ENCODE assay signal across 33 cellular contexts in the genomic region with DNA sequence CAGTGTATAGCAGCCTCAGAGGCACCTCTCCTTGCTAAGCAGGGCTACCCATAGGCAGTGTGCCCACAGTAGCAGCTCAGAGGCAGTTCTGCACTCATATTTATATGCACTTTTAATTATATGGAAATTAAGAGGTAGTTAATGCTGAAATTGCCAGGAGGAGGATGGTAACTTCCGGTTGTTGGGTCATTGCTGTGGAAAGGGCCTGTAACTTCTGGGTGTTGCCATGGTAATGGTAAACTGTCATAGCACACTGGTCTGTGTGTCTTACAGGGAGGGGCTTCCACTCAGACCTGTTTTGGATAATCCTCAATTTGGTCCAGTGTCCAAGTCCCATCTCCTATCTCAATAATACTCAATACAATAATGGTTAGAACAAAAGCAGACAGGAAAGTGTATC. TPM values are rescaled to one million over a fixed set of nuclear protein-coding genes. Genes with fewer than 3 reads are reported as not detected.
A peak's percentile ranks its signal among the peaks of the same experiment; 100 is the strongest.
DNase-seq lines count a peak whose midpoint lies in the region; ATAC-seq, FAIRE-seq and TF ChIP-seq lines count a peak whose summit lies in the region.
"Had no signal": no experiment of that assay in that cellular context is flagged by ENCODE, and none has a peak within 500 bp of the region (broad histone marks: within the 10 kb centered on the region; RNA-seq: fewer than 3 reads in every experiment).

No MANE protein-coding gene starts in this region.

- no peak for DNase-seq in DND-41
- peak; percentile 20 for DNase-seq in KBM-7
- DNase-seq in K562 (ENCODE audit: extremely low read depth in 1 of 4, low spot score in 3 of 4): no peak
- peak; percentile 25 for DNase-seq in mesenchymal stem cell
- no peak for DNase-seq in SW 1271 (lab: John Stamatoyannopoulos, UW)
- DNase-seq in NCI-H1105 (lab: John Stamatoyannopoulos, UW): no peak
- DNase-seq: activated CD4-positive, alpha-beta T cell treated with anti-CD3 and anti-CD28 coated beads, Interleukin-2, amount 50 U/mL, for 4 hours; activated naive CD4-positive, alpha-beta T cell treated with anti-CD3 and anti-CD28 coated beads for 36 hours; central memory CD4-positive, alpha-beta T cell; COR-L47; dermis blood vessel endothelial cell; DMS79 treated with DMSO at 0.1 percent for 48 hours; foreskin keratinocyte; head of caudate nucleus; kidney; lower lobe of right lung; MG63; NCI-H1436 treated with DMSO at 0.1 percent for 48 hours; NCI-H226; NCI-H526 treated with DMSO at 0.1 percent for 48 hours; nephron progenitor cell; ovary; stimulated activated naive B cell treated with anti-CD40 and anti-IgM and Interleukin-4, amounts not matched to agents 10 μg/mL and 1 μg/mL and 100 μg/mL, for 72 hours; substantia nigra; upper lobe of right lung had no signal

- no peak overlapping the region for H3K9ac ChIP-seq in DND-41 (ENCODE audit: low read depth, low read length)
- H3K9ac ChIP-seq in K562 (ENCODE audit: insufficient read depth in 1 of 2, low read depth in 2 of 2, low read length in 2 of 2): no peak overlapping the region
- H3K9ac ChIP-seq in mesenchymal stem cell (ENCODE audit: low read length): peak overlapping the region; percentile 83
- H3K9ac ChIP-seq: BLaER1 treated with 17β-estradiol and CSF1 and Interleukin-3, amounts not matched to agents 10 nM and 100 nM had no signal

- H3K4me3 ChIP-seq in DND-41 (ENCODE audit: low read depth in 1 of 2, low read length in 2 of 2) (no peak overlapping the region), K562 (no peak overlapping the region), mesenchymal stem cell (ENCODE audit: insufficient read depth in 1 of 2, low read depth in 1 of 2, low read length in 2 of 2) (no peak overlapping the region)
- H3K4me3 ChIP-seq: BLaER1 treated with 17β-estradiol and CSF1 and Interleukin-3, amounts not matched to agents 10 nM and 100 nM; GM23338; lower lobe of right lung; MG63; ovary; SK-N-MC; skin epidermis; upper lobe of right lung had no signal

- H3K23ac ChIP-seq in mesenchymal stem cell (ENCODE audit: low read length in 2 of 2): no peak overlapping the region

- peaks cover 99% of the 10 kb centered on the region for H3K79me2 ChIP-seq in DND-41 (ENCODE audit: insufficient read depth, low read length)
- peaks cover 82% of the 10 kb centered on the region for H3K79me2 ChIP-seq in K562 (ENCODE audit: control insufficient read depth, insufficient read depth, low read length)

- CTCF ChIA-PET in K562 (lab: Yijun Ruan, JAX; ENCODE audit: low intra/inter-chr PET ratio): interaction anchor here (2.5 kb wide), 1 partner anchor 341 kb away, joined by 12 read pairs; no protein-coding TSS in a partner anchor

- H2BK5ac ChIP-seq in mesenchymal stem cell (ENCODE audit: low read depth, low read length, poor library complexity, severe bottlenecking): no peak overlapping the region

- no TSS peak for BruUV-seq in K562 (replicated peaks; lab: Mats Ljungman, UMichigan)

- H4K20me1 ChIP-seq in DND-41 (ENCODE audit: insufficient read depth, low read length) (peaks cover 13% of the 10 kb centered on the region; the same call in 1 of the 2 replicates), K562 (replicated peaks; ENCODE audit: control insufficient read depth, insufficient read depth, low read length) (no peaks in the 10 kb centered on the region)
- H4K20me1 ChIP-seq: BLaER1 treated with 17β-estradiol and CSF1 and Interleukin-3, amounts not matched to agents 10 nM and 100 nM had no signal

- H3K36me3 ChIP-seq in DND-41 (ENCODE audit: insufficient read depth, low read length): peaks cover 8% of the 10 kb centered on the region
- H3K36me3 ChIP-seq in K562 (ENCODE audit: control insufficient read depth, insufficient read depth, low read length): no peaks in the 10 kb centered on the region; the same call in 2 of the 3 replicates
- peaks cover 0 to 9% of the 10 kb centered on the region in 2 experiments for H3K36me3 ChIP-seq in mesenchymal stem cell (ENCODE audit: control insufficient read depth in 1 of 2, insufficient read depth in 2 of 2, low read depth in 1 of 2, low read length in 2 of 2)
- H3K36me3 ChIP-seq: BLaER1 treated with 17β-estradiol and CSF1 and Interleukin-3, amounts not matched to agents 10 nM and 100 nM; lower lobe of right lung; MG63; ovary; upper lobe of right lung had no signal

- POLR2A ChIA-PET in K562 (lab: Yijun Ruan, JAX): no interaction called here

- H3K14ac ChIP-seq in mesenchymal stem cell (ENCODE audit: low read length in 2 of 2): no peak overlapping the region

- H3K4ac ChIP-seq in mesenchymal stem cell (ENCODE audit: low read depth in 1 of 2, low read length in 2 of 2): no peak overlapping the region

- peak overlapping the region; percentile 15; the same call in 1 of the 2 replicates for H3K4me2 ChIP-seq in DND-41 (ENCODE audit: insufficient read depth, low read length)
- no peak overlapping the region for H3K4me2 ChIP-seq in K562 (ENCODE audit: insufficient read depth, low read length)
- no peak overlapping the region for H3K4me2 ChIP-seq in mesenchymal stem cell (ENCODE audit: low read length, poor library complexity, severe bottlenecking)
- H3K4me2 ChIP-seq: BLaER1 treated with 17β-estradiol and CSF1 and Interleukin-3, amounts not matched to agents 10 nM and 100 nM; GM23338 had no signal

- peaks cover 12% of the 10 kb centered on the region for H3K79me1 ChIP-seq in mesenchymal stem cell (replicated peaks; ENCODE audit: low read length, poor library complexity, severe bottlenecking)

- FAIRE-seq in K562 (lab: Jason Lieb, UNC): no peak
- FAIRE-seq: kidney had no signal

- H2BK120ac ChIP-seq in mesenchymal stem cell (ENCODE audit: low read depth, low read length): no peak overlapping the region

- in situ Hi-C loops in KBM-7 (cut with MboI; ENCODE audit: low pct_unique_long_range_greater_than_20kb, low sequenced_read_pairs): loop anchor here (25.0 kb wide), 1 partner anchor 297 kb away; no protein-coding TSS in a partner anchor
- in situ Hi-C loops in K562 (cut with MboI): loop anchor here (25.0 kb wide), 1 partner anchor 772 kb away; no protein-coding TSS in a partner anchor

- no peaks in the 10 kb centered on the region for H3K9me1 ChIP-seq in K562 (ENCODE audit: control insufficient read depth, insufficient read depth, low read length)

- H4K8ac ChIP-seq in mesenchymal stem cell (ENCODE audit: low read length): no peak overlapping the region

- H3K4me1 ChIP-seq in DND-41 (ENCODE audit: insufficient read depth, low read length) (peaks cover 53% of the 10 kb centered on the region), K562 (replicated peaks in 1 of 2; ENCODE audit: control insufficient read depth in 2 of 2, insufficient read depth in 2 of 2, low read length in 2 of 2) (no peaks in the 10 kb centered on the region), mesenchymal stem cell (ENCODE audit: control insufficient read depth, insufficient read depth, low read depth, low read length) (peaks cover 6% of the 10 kb centered on the region)
- H3K4me1 ChIP-seq: foreskin keratinocyte, lower lobe of right lung had no signal

- TF ChIP-seq RAD21 in K562 (CRISPR knock-in tag; conservative IDR thresholded peaks at IDR 0.05 in 1 of 2, IDR thresholded peaks at IDR 0.05 in 1 of 2): no peak

- no peak overlapping the region for H2AK5ac ChIP-seq in mesenchymal stem cell (ENCODE audit: low read length, severe bottlenecking)

- H3K27ac ChIP-seq in DND-41 (ENCODE audit: low read length): peak overlapping the region; percentile 33; the same call in 1 of the 2 replicates
- no peak overlapping the region for H3K27ac ChIP-seq in K562 (ENCODE audit: extremely low read depth, low read depth, low read length)
- no peak overlapping the region for H3K27ac ChIP-seq in mesenchymal stem cell (ENCODE audit: low read length, poor library complexity, severe bottlenecking)
- H3K27ac ChIP-seq: BLaER1 treated with 17β-estradiol and CSF1 and Interleukin-3, amounts not matched to agents 10 nM and 100 nM; foreskin keratinocyte; lower lobe of right lung; SK-N-MC; upper lobe of right lung had no signal

- WGBS in K562 (ENCODE audit: insufficient coverage, low coverage, missing lambda C conversion rate): 40% methylated on average over 1 of the region's 1 CpG
- 75% methylated on average over 1 of the region's 1 CpG for WGBS in mesenchymal stem cell

- intact Hi-C loops in K562 (cut with micrococcal nuclease): no loop called here

- no peak overlapping the region for H2BK12ac ChIP-seq in mesenchymal stem cell (ENCODE audit: low read length in 2 of 2)

- H3K9me3 ChIP-seq in DND-41 (ENCODE audit: insufficient read depth, low read length, severe bottlenecking) (no peaks in the 10 kb centered on the region), K562 (replicated peaks; ENCODE audit: control insufficient read depth, insufficient read depth, low read depth, low read length) (no peaks in the 10 kb centered on the region), mesenchymal stem cell (ENCODE audit: control insufficient read depth, low read length) (no peaks in the 10 kb centered on the region)
- H3K9me3 ChIP-seq: BLaER1 treated with 17β-estradiol and CSF1 and Interleukin-3, amounts not matched to agents 10 nM and 100 nM; lower lobe of right lung; MG63; ovary; upper lobe of right lung had no signal

- H4K91ac ChIP-seq in mesenchymal stem cell (ENCODE audit: low read length): no peak overlapping the region

- no peak for TF ChIP-seq CTCF in DND-41 (IDR thresholded peaks at IDR 0.05; ENCODE audit: borderline replicate concordance, extremely low read depth, low read length, poor library complexity, severe bottlenecking)
- no peak for TF ChIP-seq CTCF in K562 (IDR thresholded peaks at IDR 0.05 in 2 of 3, conservative IDR thresholded peaks at IDR 0.05 in 1 of 3; ENCODE audit: insufficient read depth in 2 of 3, low read depth in 1 of 3, low read length in 3 of 3)

- H2AFZ ChIP-seq in DND-41 (ENCODE audit: low read depth, low read length) (no peak overlapping the region), K562 (ENCODE audit: low read depth, low read length) (no peak overlapping the region), mesenchymal stem cell (ENCODE audit: low read depth, low read length) (no peak overlapping the region)
- H2AFZ ChIP-seq: GM23338 had no signal

- TF ChIP-seq POLR2A in K562 (conservative IDR thresholded peaks at IDR 0.05): no peak

- ATAC-seq in DND-41 (ENCODE audit: insufficient read depth, low read depth) (no peak), K562 (peak; percentile 32; the same call in 2 of the 3 replicates), GM21619 (IDR thresholded peaks at IDR 0.05; ENCODE audit: unreplicated experiment) (no peak)
- ATAC-seq: activated CD4-positive, CD25-positive, alpha-beta regulatory T cell treated with anti-CD3 and anti-CD28 coated beads, Interleukin-2, amount 50 U/mL, for 24 hours; esophagus mucosa; foreskin keratinocyte; GM23338; stimulated activated naive B cell treated with anti-CD40 and anti-IgM and Interleukin-4, amounts not matched to agents 10 μg/mL and 1 μg/mL and 100 μg/mL, for 72 hours; upper lobe of right lung had no signal

- H2BK15ac ChIP-seq in mesenchymal stem cell (ENCODE audit: low read depth, poor library complexity, severe bottlenecking): no peak overlapping the region

- H3K27me3 ChIP-seq in DND-41 (ENCODE audit: insufficient read depth, low read length, poor library complexity): no peaks in the 10 kb centered on the region
- H3K27me3 ChIP-seq in K562 (ENCODE audit: control insufficient read depth in 2 of 2, insufficient read depth in 2 of 2, low read length in 2 of 2): no peaks in the 10 kb centered on the region
- H3K27me3 ChIP-seq in mesenchymal stem cell (ENCODE audit: control insufficient read depth in 1 of 2, insufficient read depth in 1 of 2, low read length in 2 of 2): no peaks in the 10 kb centered on the region
- H3K27me3 ChIP-seq: BLaER1 treated with 17β-estradiol and CSF1 and Interleukin-3, amounts not matched to agents 10 nM and 100 nM; foreskin keratinocyte; MG63; ovary; upper lobe of right lung had no signal

- no peak for TF ChIP-seq EP300 in K562 (IDR thresholded peaks at IDR 0.05; ENCODE audit: low read length)

- peak overlapping the region in 1 of 2 experiments; percentile 16 for H3K18ac ChIP-seq in mesenchymal stem cell (ENCODE audit: low read depth in 1 of 2, low read length in 2 of 2)

RNA-seq across cellular contexts. Expression of a gene that starts 7.6 kb away (rescaled TPM):
- total RNA-seq in K562 (2011; cell fraction: chromatin; rRNA removed; ENCODE audit: low replicate concordance): 90.2 and 229 TPM in 2 replicates
- total RNA-seq in K562 (2011; cell fraction: nucleolus; rRNA removed): 43.5 and 56.7 TPM in 2 replicates
- total RNA-seq in K562 (2011; cell fraction: nucleoplasm; rRNA removed): 90.6 and 103 TPM in 2 replicates
- 31.6 and 31.8 TPM in 2 replicates for total RNA-seq in K562 (2014; rRNA removed)
- total RNA-seq in K562 (2014; rRNA removed; fragmentation: Illumina TruSeq; extraction: Trizol): 69.0 and 72.2 TPM in 2 replicates
- total RNA-seq in K562 (2015; rRNA removed; fragmentation: Illumina TruSeq; extraction: Trizol): 88.6 and 96.1 TPM in 2 replicates
- total RNA-seq in K562 (2021): 40.8 and 46.6 TPM in 2 replicates
- polyA plus RNA-seq in K562 (2011; rRNA removed): 106 and 107 TPM in 2 replicates
- 14.8 and 39.6 TPM in 2 replicates for polyA plus RNA-seq in K562 (2011; cell fraction: cytosol; rRNA removed)
- polyA plus RNA-seq in K562 (2011; cell fraction: nucleus; rRNA removed): 64.8 and 122 TPM in 2 replicates
- 76.4 and 121 TPM in 2 replicates for polyA plus RNA-seq in K562 (2012)
- polyA plus RNA-seq in K562 (2014; fragmentation: Illumina TruSeq; extraction: Trizol): 41.6 and 48.3 TPM in 2 replicates
- polyA plus RNA-seq in K562 (2014; fragmentation: Nextera tagmentation; extraction: Ambion mirVana): 10 to 100 TPM; 45.6 to 58.8 TPM
- polyA plus RNA-seq in K562 (2014; rRNA removed): 47.0 and 50.7 TPM in 2 replicates
- 125 and 163 TPM in 2 replicates for polyA minus RNA-seq in K562 (2011; rRNA and poly(A)+ RNA removed)
- 30.7 and 33.8 TPM in 2 replicates for polyA minus RNA-seq in K562 (2011; cell fraction: cytosol; rRNA and poly(A)+ RNA removed)
- 54.3 and 144 TPM in 2 replicates for polyA minus RNA-seq in K562 (2011; cell fraction: nucleus; rRNA and poly(A)+ RNA removed)
- polyA plus RNA-seq in mesenchymal stem cell (2013, experiment 1 of 2): 107 TPM
- 110 TPM for polyA plus RNA-seq in mesenchymal stem cell (2013, experiment 2 of 2)
- total RNA-seq: activated naive CD4-positive, alpha-beta T cell treated with anti-CD3 and anti-CD28 coated beads for 36 hours; GM23338 had no signal
- polyA plus RNA-seq: GM23338 had no signal

RNA-seq across cellular contexts. Expression of a gene that starts 51.2 kb away (rescaled TPM):
- 0.58 and 2.4 TPM in 2 replicates for total RNA-seq in K562 (2011; cell fraction: chromatin; rRNA removed; ENCODE audit: low replicate concordance)
- total RNA-seq in K562 (2011; cell fraction: nucleolus; rRNA removed): 0.17 and 0.79 TPM in 2 replicates
- 0.88 and 0.99 TPM in 2 replicates for total RNA-seq in K562 (2011; cell fraction: nucleoplasm; rRNA removed)
- total RNA-seq in K562 (2014; rRNA removed) (0.49 and 0.59 TPM in 2 replicates), K562 (2014; rRNA removed; fragmentation: Illumina TruSeq; extraction: Trizol) (0.35 and 0.73 TPM in 2 replicates), K562 (2015; rRNA removed; fragmentation: Illumina TruSeq; extraction: Trizol) (0.26 and 0.58 TPM in 2 replicates), K562 (2021) (0.33 and 0.49 TPM in 2 replicates)
- polyA plus RNA-seq in K562 (2011; rRNA removed) (0.18 and 0.42 TPM in 2 replicates), K562 (2014; fragmentation: Illumina TruSeq; extraction: Trizol) (0.19 and 0.24 TPM in 2 replicates), K562 (2014; fragmentation: Nextera tagmentation; extraction: Ambion mirVana) (under 1 TPM; 0.13 to 0.28 TPM), K562 (2014; rRNA removed) (0.16 and 0.19 TPM in 2 replicates)
- 0.04 and 0.22 TPM in 2 replicates for polyA plus RNA-seq in K562 (2011; cell fraction: cytosol; rRNA removed)
- 0.26 and 0.95 TPM in 2 replicates for polyA plus RNA-seq in K562 (2011; cell fraction: nucleus; rRNA removed)
- 0.25 and 0.51 TPM in 2 replicates for polyA plus RNA-seq in K562 (2012)
- polyA minus RNA-seq in K562 (2011; rRNA and poly(A)+ RNA removed): 1.1 and 2.7 TPM in 2 replicates
- 0.64 TPM in 1 of 2 replicates, not detected in the other for polyA minus RNA-seq in K562 (2011; cell fraction: cytosol; rRNA and poly(A)+ RNA removed)
- polyA minus RNA-seq in K562 (2011; cell fraction: nucleus; rRNA and poly(A)+ RNA removed): 0.81 and 4.1 TPM in 2 replicates
- 2.4 TPM for polyA plus RNA-seq in mesenchymal stem cell (2013, experiment 1 of 2)
- 2.8 TPM for polyA plus RNA-seq in mesenchymal stem cell (2013, experiment 2 of 2)
- total RNA-seq: activated naive CD4-positive, alpha-beta T cell treated with anti-CD3 and anti-CD28 coated beads for 36 hours; foreskin keratinocyte; HT-29 had no signal
- polyA plus RNA-seq: foreskin keratinocyte had no signal

Comparison
In these comparisons a context has a peak if more than half of its experiments do, and no peak if none do; other contexts are left out.
1. DNase-seq: peak in KBM-7 (single experiment) and mesenchymal stem cell (single experiment); none in DND-41 (single experiment), K562 (0 of 4), SW 1271 (0 of 2) and NCI-H1105 (single experiment).